Comparison of ENCODE assay signal across 19 cellular contexts in the genomic region with DNA sequence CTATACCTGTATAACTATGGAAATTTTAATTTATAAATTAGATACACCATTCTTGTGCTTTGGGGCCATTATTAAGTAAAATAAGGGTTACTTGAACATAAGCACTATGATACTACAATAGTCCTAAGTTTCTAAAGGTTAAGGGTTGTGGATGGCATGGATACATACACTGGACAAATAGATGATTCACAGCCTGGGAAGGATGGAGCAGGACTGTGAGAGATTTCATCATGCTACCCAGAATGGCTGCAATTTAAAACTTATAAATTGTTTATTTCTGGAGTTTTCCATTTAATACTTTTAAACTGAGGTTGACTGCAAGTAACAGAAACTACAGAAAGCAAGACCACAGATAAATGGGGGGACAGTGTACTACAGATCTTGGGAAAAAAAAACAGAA.
DNase-seq lines count a peak whose midpoint lies in the region; ATAC-seq, FAIRE-seq and TF ChIP-seq lines count a peak whose summit lies in the region.
"Had no signal": no experiment of that assay in that cellular context is flagged by ENCODE, and none has a peak within 500 bp of the region (broad histone marks: within the 10 kb centered on the region; RNA-seq: fewer than 3 reads in every experiment).

No MANE protein-coding gene starts in this region.

- no peaks in the 10 kb centered on the region for H3K9me3 ChIP-seq in A549
- H3K9me3 ChIP-seq: Caco-2 had no signal

- CTCF ChIA-PET in A549 (lab: Yijun Ruan, JAX), result no interaction called here

- DNase-seq in A549 (ENCODE audit: low read depth in 1 of 2, low spot score in 1 of 2) (no peak), HS-5 (ENCODE audit: low read depth) (peak; percentile 14), amniotic epithelial cell (ENCODE audit: low read depth) (peak; percentile 32), fibroblast of the aortic adventitia (ENCODE audit: low read depth) (peak; percentile 1), endothelial cell (ENCODE audit: low spot score) (no peak)
- no peak for DNase-seq in activated T-cell treated with anti-CD3 and anti-CD28 coated beads, Interleukin-2, amount 50 U/mL, for 72 hours
- DNase-seq: Caco-2; CD4-positive, alpha-beta T cell; DMS153; EL; NCI-H1105; NCI-H2081; NCI-H446 treated with DMSO at 0.1 percent for 48 hours; SHP77 had no signal

- H3K9me3 Mint-ChIP-seq in activated T-cell treated with anti-CD3 and anti-CD28 coated beads, Interleukin-2, amount 50 U/mL, for 72 hours, result peaks cover 0 to 3% of the 10 kb centered on the region in 2 donors
- H3K9me3 Mint-ChIP-seq in endothelial cell (ENCODE audit: unreplicated experiment), result no peaks in the 10 kb centered on the region
- H3K9me3 Mint-ChIP-seq: CD4-positive, alpha-beta T cell had no signal

- H3K4me3 Mint-ChIP-seq in activated T-cell treated with anti-CD3 and anti-CD28 coated beads, Interleukin-2, amount 50 U/mL, for 72 hours, result no peak overlapping the region
- H3K4me3 Mint-ChIP-seq in endothelial cell (ENCODE audit: unreplicated experiment), result no peak overlapping the region
- H3K4me3 Mint-ChIP-seq: CD4-positive, alpha-beta T cell had no signal

- H3K4me1 ChIP-seq in A549, result no peaks in the 10 kb centered on the region; the same call in 2 of the 3 replicates
- H3K4me1 ChIP-seq: Caco-2 had no signal

- no peak overlapping the region for H3K27ac ChIP-seq in A549
- H3K27ac ChIP-seq: SK-N-MC had no signal

- FAIRE-seq in A549 (lab: Jason Lieb, UNC), result no peak
- FAIRE-seq: RCC 7860 had no signal

- H3K4me1 Mint-ChIP-seq in activated T-cell treated with anti-CD3 and anti-CD28 coated beads, Interleukin-2, amount 50 U/mL, for 72 hours (ENCODE audit: low read depth), result no peaks in the 10 kb centered on the region
- no peaks in the 10 kb centered on the region for H3K4me1 Mint-ChIP-seq in endothelial cell (ENCODE audit: unreplicated experiment)

- no peak overlapping the region for H3K27ac Mint-ChIP-seq in activated T-cell treated with anti-CD3 and anti-CD28 coated beads, Interleukin-2, amount 50 U/mL, for 72 hours
- no peak overlapping the region for H3K27ac Mint-ChIP-seq in endothelial cell (ENCODE audit: unreplicated experiment)
- H3K27ac Mint-ChIP-seq: CD4-positive, alpha-beta T cell had no signal

- ATAC-seq in A549 (no peak), GM18873 (IDR thresholded peaks at IDR 0.05; ENCODE audit: low FRiP score, unreplicated experiment) (no peak), GM19023 (IDR thresholded peaks at IDR 0.05; ENCODE audit: unreplicated experiment) (no peak)
- ATAC-seq in activated T-cell treated with anti-CD3 and anti-CD28 coated beads, Interleukin-2, amount 50 U/mL, for 72 hours (replicated peaks in 1 of 2), result no peak
- ATAC-seq: HCT116 had no signal

- no peaks in the 10 kb centered on the region for H3K27me3 Mint-ChIP-seq in activated T-cell treated with anti-CD3 and anti-CD28 coated beads, Interleukin-2, amount 50 U/mL, for 72 hours (ENCODE audit: low read depth)
- H3K27me3 Mint-ChIP-seq in endothelial cell (ENCODE audit: unreplicated experiment), result no peaks in the 10 kb centered on the region
- H3K27me3 Mint-ChIP-seq: CD4-positive, alpha-beta T cell had no signal

- TF ChIP-seq CTCF in A549 (IDR thresholded peaks at IDR 0.05) (no peak), fibroblast of the aortic adventitia (IDR thresholded peaks at IDR 0.05; ENCODE audit: insufficient read depth, low read length) (no peak), endothelial cell (IDR thresholded peaks at IDR 0.05; ENCODE audit: unreplicated experiment) (no peak)

- TF ChIP-seq POLR2A in A549 (IDR thresholded peaks at IDR 0.05; ENCODE audit: low read length), result no peak

- H3K36me3 Mint-ChIP-seq in activated T-cell treated with anti-CD3 and anti-CD28 coated beads, Interleukin-2, amount 50 U/mL, for 72 hours (ENCODE audit: insufficient read depth in 2 of 2), result no peaks in the 10 kb centered on the region
- H3K36me3 Mint-ChIP-seq in endothelial cell (ENCODE audit: low read depth, unreplicated experiment), result no peaks in the 10 kb centered on the region

- 0 out of 3 replicates have a peak overlapping the region, but pooled peaks have one; percentile 13 for H3K4me2 ChIP-seq in A549

- no peak for TF ChIP-seq EP300 in A549 (IDR thresholded peaks at IDR 0.05)

- POLR2A ChIA-PET in A549 (lab: Yijun Ruan, JAX), result no interaction called here

- no peak overlapping the region for H3K4me3 ChIP-seq in A549
- no peak overlapping the region for H3K4me3 ChIP-seq in fibroblast of the aortic adventitia (ENCODE audit: low read depth, low read length)
- H3K4me3 ChIP-seq: SK-N-MC had no signal

- TF ChIP-seq RAD21 in A549 (conservative IDR thresholded peaks at IDR 0.05 in 1 of 2, IDR thresholded peaks at IDR 0.05 in 1 of 2), result no peak

TF ChIP-seq in A549, 52 proteins besides CTCF, POLR2A, EP300 and RAD21:
- TF ChIP-seq FOSB (CRISPR knock-in tag; IDR thresholded peaks at IDR 0.05) (no peak), HOXB13 (CRISPR knock-in tag; IDR thresholded peaks at IDR 0.05; ENCODE audit: low read depth) (no peak), EHMT2 (IDR thresholded peaks at IDR 0.05; ENCODE audit: low read depth) (no peak), NPAS2 (CRISPR knock-in tag; IDR thresholded peaks at IDR 0.05; ENCODE audit: borderline replicate concordance) (no peak), SREBF2 (IDR thresholded peaks at IDR 0.05) (no peak), MYC (IDR thresholded peaks at IDR 0.05; ENCODE audit: borderline replicate concordance, low read length) (no peak), ELK1 (IDR thresholded peaks at IDR 0.05; ENCODE audit: low read depth, low read length) (no peak), POLR2AphosphoS2 (conservative IDR thresholded peaks at IDR 0.05; ENCODE audit: low read length) (no peak), FOSL2 (IDR thresholded peaks at IDR 0.05) (no peak), FOSL2 (CRISPR knock-in tag; IDR thresholded peaks at IDR 0.05) (no peak), KDM5A (IDR thresholded peaks at IDR 0.05) (no peak), CHD4 (IDR thresholded peaks at IDR 0.05; ENCODE audit: borderline replicate concordance) (no peak), E2F6 (IDR thresholded peaks at IDR 0.05; ENCODE audit: borderline replicate concordance, low read depth) (no peak)

Comparison
In these comparisons a context has a peak if more than half of its experiments do, and no peak if none do; other contexts are left out.
1. DNase-seq: peak in HS-5 (single experiment), amniotic epithelial cell (single experiment) and fibroblast of the aortic adventitia (single experiment); none in A549 (0 of 2), activated T-cell treated with anti-CD3 and anti-CD28 coated beads, Interleukin-2, amount 50 U/mL, for 72 hours (0 of 2) and endothelial cell (single experiment).